In the genomic region with DNA sequence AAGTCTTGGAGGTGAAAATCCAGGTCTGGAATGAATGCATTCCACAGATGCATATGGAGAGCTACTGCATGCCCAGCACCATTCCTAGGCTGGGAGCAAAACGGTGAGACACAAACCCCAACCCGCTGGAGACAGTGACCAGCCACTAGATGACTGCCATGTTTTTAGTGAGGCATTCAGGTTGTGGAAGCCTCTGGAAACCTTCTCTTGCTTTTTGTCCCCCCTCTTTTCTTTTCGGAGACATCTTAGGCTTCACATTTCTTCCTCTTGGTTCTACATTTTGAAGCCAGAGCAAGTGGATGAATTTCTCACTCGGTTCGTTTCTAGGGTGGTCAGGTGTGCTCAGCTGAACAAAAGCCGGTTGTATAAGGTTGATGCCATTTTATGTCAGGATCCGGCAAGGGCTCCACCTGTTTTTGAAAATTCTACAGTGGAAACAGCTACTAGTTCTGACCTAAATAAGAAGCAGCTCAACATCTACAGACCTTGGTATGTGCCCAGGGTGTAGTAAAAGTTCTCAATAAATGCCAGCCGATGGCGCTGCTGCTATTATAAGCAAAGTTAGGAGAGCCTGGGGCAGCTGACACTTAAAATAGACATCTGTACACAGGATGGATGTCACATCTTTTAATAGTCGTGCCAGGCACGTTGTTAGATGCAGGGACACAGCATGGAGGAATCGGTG, we compare ENCODE assay signal across 8 cellular contexts. TPM values are rescaled to one million over a fixed set of nuclear protein-coding genes. Genes with fewer than 3 reads are reported as not detected.
DNase-seq lines count a peak whose midpoint lies in the region; ATAC-seq and TF ChIP-seq lines count a peak whose summit lies in the region.

No MANE protein-coding gene starts in this region.

- TF ChIP-seq CTCF in RWPE2 (IDR thresholded peaks at IDR 0.05; ENCODE audit: poor library complexity, severe bottlenecking), result no peak

- peak overlapping the region; percentile 65 to 74 for H3K9ac ChIP-seq in duodenal mucosa (ENCODE audit: low read depth in 1 of 2, low read length in 2 of 2)
- H3K9ac ChIP-seq in mucosa of rectum (ENCODE audit: low read depth in 1 of 2, low read length in 2 of 2), result peak overlapping the region; percentile 72 to 87

- no peaks in the 10 kb centered on the region for H3K9me3 ChIP-seq in RWPE2 (ENCODE audit: severe bottlenecking)
- no peaks in the 10 kb centered on the region for H3K9me3 ChIP-seq in duodenal mucosa (ENCODE audit: control insufficient read depth in 1 of 2, low read length in 2 of 2)
- H3K9me3 ChIP-seq in mucosa of rectum (ENCODE audit: control insufficient read depth in 2 of 2, low read length in 2 of 2), result no peaks in the 10 kb centered on the region

- DNase-seq in DMS153 treated with DMSO at 0.1 percent for 48 hours (lab: John Stamatoyannopoulos, UW; ENCODE audit: unreplicated experiment) (peak; percentile 3), RWPE2 (ENCODE audit: low spot score) (no peak), HEK293T (ENCODE audit: extremely low spot score) (no peak)
- peak; percentile 75 for DNase-seq in Jurkat, Clone E6-1 (ENCODE audit: low read depth, low spot score)
- DNase-seq in effector CD4-positive, alpha-beta T cell, result no peak

- H3K27me3 ChIP-seq in RWPE2 (ENCODE audit: insufficient read depth, poor library complexity, severe bottlenecking) (no peaks in the 10 kb centered on the region), duodenal mucosa (ENCODE audit: control insufficient read depth in 1 of 2, insufficient read depth in 2 of 2, low read length in 2 of 2) (no peaks in the 10 kb centered on the region), mucosa of rectum (ENCODE audit: control insufficient read depth in 2 of 2, insufficient read depth in 2 of 2, low read length in 2 of 2) (no peaks in the 10 kb centered on the region)

- H3K27ac ChIP-seq in RWPE2 (ENCODE audit: poor library complexity, severe bottlenecking) (peak overlapping the region; percentile 46), duodenal mucosa (ENCODE audit: low read depth, low read length) (peak overlapping the region; percentile 65), mucosa of rectum (ENCODE audit: low read depth in 2 of 2, low read length in 2 of 2) (peak overlapping the region; percentile 86 to 89)

- POLR2A ChIA-PET in HEK293T (lab: Yijun Ruan, JAX), result interaction anchor here (0.9 to 2.1 kb wide), 4 partner anchors 20 to 352 kb away, joined by 3 to 9 read pairs (median 4); a partner anchor contains a TSS

- CTCF ChIA-PET in HEK293T (lab: Yijun Ruan, JAX), result interaction anchor here (0.6 to 1.5 kb wide), 8 partner anchors 13 to 264 kb away, joined by 3 to 4 read pairs (median 3); a partner anchor contains a TSS

- peak overlapping the region; percentile 46 for H3K4me3 ChIP-seq in Jurkat, Clone E6-1 (ENCODE audit: low read length)
- H3K4me3 ChIP-seq in RWPE2 (ENCODE audit: severe bottlenecking) (peak overlapping the region; percentile 52), duodenal mucosa (ENCODE audit: low read depth in 1 of 2, low read length in 2 of 2) (peak overlapping the region; percentile 81 to 82), mucosa of rectum (ENCODE audit: low read length in 2 of 2) (peak overlapping the region; percentile 80 to 89)

- peaks cover 17% of the 10 kb centered on the region for H3K4me1 ChIP-seq in RWPE2 (ENCODE audit: insufficient read depth, poor library complexity, severe bottlenecking)
- peaks cover 37 to 63% of the 10 kb centered on the region in 2 donors for H3K4me1 ChIP-seq in duodenal mucosa (ENCODE audit: control insufficient read depth in 1 of 2, insufficient read depth in 2 of 2, low read length in 2 of 2)
- H3K4me1 ChIP-seq in mucosa of rectum (ENCODE audit: control insufficient read depth in 2 of 2, insufficient read depth in 2 of 2, low read length in 2 of 2), result peaks cover 30 to 34% of the 10 kb centered on the region in 2 donors

- H3K36me3 ChIP-seq in RWPE2 (ENCODE audit: low read depth), result peaks cover 3% of the 10 kb centered on the region; the same call in 1 of the 2 replicates
- H3K36me3 ChIP-seq in duodenal mucosa (ENCODE audit: control insufficient read depth in 1 of 2, insufficient read depth in 2 of 2, low read length in 2 of 2), result no peaks in the 10 kb centered on the region
- no peaks in the 10 kb centered on the region for H3K36me3 ChIP-seq in mucosa of rectum (ENCODE audit: control insufficient read depth in 2 of 2, insufficient read depth in 2 of 2, low read length in 2 of 2)

- ATAC-seq in RWPE2 (ENCODE audit: low read depth) (no peak), HG03571 (IDR thresholded peaks at IDR 0.05; ENCODE audit: unreplicated experiment) (no peak)

TF ChIP-seq in HEK293T, 16 proteins besides CTCF, POLR2A, EP300 and RAD21:
- TF ChIP-seq HDGF (IDR thresholded peaks at IDR 0.05; ENCODE audit: borderline replicate concordance), result no peak
- TF ChIP-seq NFRKB (IDR thresholded peaks at IDR 0.05), result no peak
- TF ChIP-seq ELF4 (IDR thresholded peaks at IDR 0.05), result no peak
- TF ChIP-seq FOXM1 (IDR thresholded peaks at IDR 0.05; ENCODE audit: borderline replicate concordance), result no peak
- TF ChIP-seq FOXA1 (IDR thresholded peaks at IDR 0.05), result no peak

RNA-seq across cellular contexts. Expression of a gene that starts 1.8 kb away (rescaled TPM):
- polyA plus RNA-seq in Jurkat, Clone E6-1 (2012; ENCODE audit: insufficient read depth, insufficient read length), result 16.5 TPM

RNA-seq across cellular contexts. Expression of a gene that starts 12.7 kb away (rescaled TPM):
- 9.6 TPM for polyA plus RNA-seq in Jurkat, Clone E6-1 (2012; ENCODE audit: insufficient read depth, insufficient read length)

RNA-seq across cellular contexts. Expression of a gene that starts 45.0 kb away (rescaled TPM):
- polyA plus RNA-seq in Jurkat, Clone E6-1 (2012; ENCODE audit: insufficient read depth, insufficient read length), result 58.2 TPM

RNA-seq across cellular contexts. Expression of a gene that starts 45.0 kb away (rescaled TPM):
- polyA plus RNA-seq in Jurkat, Clone E6-1 (2012; ENCODE audit: insufficient read depth, insufficient read length), result 6.5 TPM

Comparison
In these comparisons a context has a peak if more than half of its experiments do, and no peak if none do; other contexts are left out.
1. DNase-seq: peak in DMS153 treated with DMSO at 0.1 percent for 48 hours (single experiment) and Jurkat, Clone E6-1 (single experiment); none in RWPE2 (single experiment), effector CD4-positive, alpha-beta T cell (single experiment) and HEK293T (single experiment).
2. Peak in every context shown above with its lines, with median percentiles within 50 percentile points of each other: H3K4me3 ChIP-seq and H3K27ac ChIP-seq.